In genomic region chr21:44907966-44908364, GRCh38 we compare ENCODE assay signal across 11 cellular contexts. TPM values are rescaled to one million over a fixed set of nuclear protein-coding genes. Genes with fewer than 3 reads are reported as not detected.
DNase-seq lines count a peak whose midpoint lies in the region; ATAC-seq and TF ChIP-seq lines count a peak whose summit lies in the region.
"Had no signal": no experiment of that assay in that cellular context is flagged by ENCODE, and none has a peak within 500 bp of the region (broad histone marks: within the 10 kb centered on the region; RNA-seq: fewer than 3 reads in every experiment).

No MANE protein-coding gene starts in this region.

- no peaks in the 10 kb centered on the region for H3K36me3 ChIP-seq in A673 (ENCODE audit: insufficient read depth, low read length, poor library complexity, severe bottlenecking)
- H3K36me3 ChIP-seq in brain microvascular endothelial cell (replicated peaks), result no peaks in the 10 kb centered on the region

- H3K4me1 ChIP-seq in A673 (ENCODE audit: insufficient read depth, low read length, poor library complexity, severe bottlenecking), result peaks cover 35% of the 10 kb centered on the region

- no peaks in the 10 kb centered on the region for H3K27me3 Mint-ChIP-seq in activated naive CD8-positive, alpha-beta T cell
- no peaks in the 10 kb centered on the region for H3K27me3 Mint-ChIP-seq in memory B cell
- H3K27me3 Mint-ChIP-seq in activated naive CD4-positive, alpha-beta T cell treated with anti-CD3 and anti-CD28 coated beads for 36 hours (ENCODE audit: low read depth), result no peaks in the 10 kb centered on the region
- H3K27me3 Mint-ChIP-seq: CD4-positive, CD25-positive, alpha-beta regulatory T cell had no signal

- BruUV-seq in A673 (replicated peaks; lab: Mats Ljungman, UMichigan), result no TSS peak

- peaks cover 5% of the 10 kb centered on the region for H3K36me3 Mint-ChIP-seq in activated naive CD8-positive, alpha-beta T cell
- peaks cover 19% of the 10 kb centered on the region for H3K36me3 Mint-ChIP-seq in memory B cell
- peaks cover 27% of the 10 kb centered on the region for H3K36me3 Mint-ChIP-seq in activated naive CD4-positive, alpha-beta T cell treated with anti-CD3 and anti-CD28 coated beads for 36 hours (ENCODE audit: low read depth)

- TF ChIP-seq CTCF in A673 (conservative IDR thresholded peaks at IDR 0.05; ENCODE audit: low read depth, low read length) (no peak), brain microvascular endothelial cell (IDR thresholded peaks at IDR 0.05; ENCODE audit: low read depth, low read length, missing control alignments) (no peak)

- H3K27ac ChIP-seq in A673 (ENCODE audit: low read depth, low read length, poor library complexity, severe bottlenecking) (peak overlapping the region; percentile 81), brain microvascular endothelial cell (no peak overlapping the region)

- POLR2A ChIA-PET in A673 (lab: Charles Lee; ENCODE audit: low non-redundant PET), result no interaction called here

- DNase-seq in A673 (ENCODE audit: low spot score) (peak; percentile 63), memory B cell (ENCODE audit: low spot score in 2 of 2) (no peak), HT-29 (ENCODE audit: low spot score) (no peak), H4 (ENCODE audit: low spot score) (no peak), brain microvascular endothelial cell (no peak)
- DNase-seq in activated naive CD4-positive, alpha-beta T cell treated with anti-CD3 and anti-CD28 coated beads for 36 hours, result no peak
- DNase-seq: CD4-positive, CD25-positive, alpha-beta regulatory T cell; foreskin melanocyte; NCI-H2029 had no signal

- intact Hi-C loops in A673 (cut with micrococcal nuclease; ENCODE audit: unreplicated experiment), result no loop called here
- intact Hi-C loops in activated naive CD4-positive, alpha-beta T cell treated with anti-CD3 and anti-CD28 coated beads for 36 hours (cut with micrococcal nuclease), result no loop called here

- H3K4me3 ChIP-seq in A673 (ENCODE audit: low read depth, low read length, poor library complexity, severe bottlenecking) (peak overlapping the region; percentile 23), brain microvascular endothelial cell (ENCODE audit: low read depth, low read length) (no peak overlapping the region)

- ATAC-seq in HG02610 (IDR thresholded peaks at IDR 0.05; ENCODE audit: unreplicated experiment), result peak; percentile 38
- peak; percentile 39 for ATAC-seq in memory B cell (ENCODE audit: low read depth)

- peaks cover 52% of the 10 kb centered on the region for H3K4me1 Mint-ChIP-seq in activated naive CD8-positive, alpha-beta T cell (ENCODE audit: low read depth)
- H3K4me1 Mint-ChIP-seq in memory B cell, result peaks cover 29% of the 10 kb centered on the region
- peaks cover 53% of the 10 kb centered on the region for H3K4me1 Mint-ChIP-seq in activated naive CD4-positive, alpha-beta T cell treated with anti-CD3 and anti-CD28 coated beads for 36 hours (ENCODE audit: low read depth)

- H3K4me3 Mint-ChIP-seq in activated naive CD8-positive, alpha-beta T cell, result peak overlapping the region; percentile 13
- H3K4me3 Mint-ChIP-seq in memory B cell, result peak overlapping the region; percentile 55
- H3K4me3 Mint-ChIP-seq in activated naive CD4-positive, alpha-beta T cell treated with anti-CD3 and anti-CD28 coated beads for 36 hours, result no peak overlapping the region

- CTCF ChIA-PET in A673 (lab: Charles Lee), result interaction anchor here (1.2 kb wide), 1 partner anchor 14 kb away, joined by 3 read pairs; no protein-coding TSS in a partner anchor
- CTCF ChIA-PET in activated naive CD4-positive, alpha-beta T cell treated with anti-CD3 and anti-CD28 coated beads for 36 hours (lab: Charles Lee), result no interaction called here

- no peaks in the 10 kb centered on the region for H3K27me3 ChIP-seq in A673 (replicated peaks; ENCODE audit: insufficient read depth, low read depth, low read length, poor library complexity)
- peaks cover 46% of the 10 kb centered on the region for H3K27me3 ChIP-seq in brain microvascular endothelial cell (replicated peaks)

- H3K9me3 ChIP-seq in A673 (ENCODE audit: low read depth, low read length, poor library complexity, severe bottlenecking), result no peaks in the 10 kb centered on the region

- in situ Hi-C loops in brain microvascular endothelial cell (cut with HindIII; ENCODE audit: low pct_ligation_motif_present, low sequenced_read_pairs), result no loop called here

- H3K27ac Mint-ChIP-seq in activated naive CD8-positive, alpha-beta T cell, result peak overlapping the region; percentile 68
- peak overlapping the region; percentile 69 for H3K27ac Mint-ChIP-seq in memory B cell
- H3K27ac Mint-ChIP-seq in activated naive CD4-positive, alpha-beta T cell treated with anti-CD3 and anti-CD28 coated beads for 36 hours, result no peak overlapping the region

- H3K9me3 Mint-ChIP-seq in activated naive CD8-positive, alpha-beta T cell (ENCODE audit: low read depth), result no peaks in the 10 kb centered on the region
- H3K9me3 Mint-ChIP-seq in memory B cell, result no peaks in the 10 kb centered on the region
- H3K9me3 Mint-ChIP-seq in activated naive CD4-positive, alpha-beta T cell treated with anti-CD3 and anti-CD28 coated beads for 36 hours, result no peaks in the 10 kb centered on the region
- H3K9me3 Mint-ChIP-seq: CD4-positive, CD25-positive, alpha-beta regulatory T cell had no signal

RNA-seq across cellular contexts. Expression of gene ITGB2, which starts 12.7 kb away (rescaled TPM):
- 5.0 and 7.4 TPM in 2 replicates for total RNA-seq in A673 (2021)
- total RNA-seq in HT-29 (2014; rRNA removed; shearing (Covaris generic)), result not detected in 2 replicates
- 0.91 and 1.9 TPM in 2 replicates for total RNA-seq in H4 (2014; rRNA removed; shearing (Covaris generic))
- 100 to 1,000 TPM; 182 to 185 TPM for total RNA-seq in activated naive CD4-positive, alpha-beta T cell treated with anti-CD3 and anti-CD28 coated beads for 36 hours

RNA-seq across cellular contexts. Expression of gene SLX9, which starts 31.9 kb away (rescaled TPM):
- 114 and 115 TPM in 2 replicates for total RNA-seq in A673 (2021)
- 27.4 and 31.3 TPM in 2 replicates for total RNA-seq in HT-29 (2014; rRNA removed; shearing (Covaris generic))
- 14.9 and 21.7 TPM in 2 replicates for total RNA-seq in H4 (2014; rRNA removed; shearing (Covaris generic))
- total RNA-seq in activated naive CD4-positive, alpha-beta T cell treated with anti-CD3 and anti-CD28 coated beads for 36 hours, result 10 to 100 TPM; 61.8 to 63.4 TPM

RNA-seq across cellular contexts. Expression of gene PTTG1IP, which starts 34.5 kb away (rescaled TPM):
- 216 and 217 TPM in 2 replicates for total RNA-seq in A673 (2021)
- total RNA-seq in HT-29 (2014; rRNA removed; shearing (Covaris generic)), result 116 and 123 TPM in 2 replicates
- 239 and 246 TPM in 2 replicates for total RNA-seq in H4 (2014; rRNA removed; shearing (Covaris generic))
- 10 to 100 TPM; 37.6 to 38.5 TPM for total RNA-seq in activated naive CD4-positive, alpha-beta T cell treated with anti-CD3 and anti-CD28 coated beads for 36 hours

Comparison
In these comparisons a context has a peak if more than half of its experiments do, and no peak if none do; other contexts are left out.
1. RNA of gene ITGB2, which starts 12.7 kb away (total RNA-seq): 182 to 185 TPM in activated naive CD4-positive, alpha-beta T cell treated with anti-CD3 and anti-CD28 coated beads for 36 hours; 5.0 to 7.4 TPM in A673, 0.91 to 1.9 TPM in H4 and not detected in HT-29; every median in the first group is over 10 times any median in the second.